ENCODE assay signal across 9 cellular contexts in the genomic region with DNA sequence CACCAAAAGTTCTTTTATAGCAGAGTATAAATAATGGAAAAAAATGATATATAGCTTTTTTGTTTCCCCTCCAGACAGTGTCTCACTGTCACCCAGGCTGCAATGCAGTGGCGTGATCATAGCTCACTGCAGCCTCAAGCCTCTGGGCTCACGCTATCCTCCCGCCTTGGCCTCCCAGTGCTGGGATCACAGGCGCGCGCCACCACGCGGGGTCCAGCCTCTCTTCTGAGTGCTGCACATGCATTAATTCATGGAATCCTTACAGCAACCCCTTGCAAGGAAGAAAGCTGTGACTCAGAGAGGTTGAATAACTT. TPM values are rescaled to one million over a fixed set of nuclear protein-coding genes. Genes with fewer than 3 reads are reported as not detected.
DNase-seq lines count a peak whose midpoint lies in the region; ATAC-seq, FAIRE-seq and TF ChIP-seq lines count a peak whose summit lies in the region.
"Had no signal": no experiment of that assay in that cellular context is flagged by ENCODE, and none has a peak within 500 bp of the region (broad histone marks: within the 10 kb centered on the region; RNA-seq: fewer than 3 reads in every experiment).

No MANE protein-coding gene starts in this region.

- H3K27me3 ChIP-seq in KMS-11 (ENCODE audit: insufficient read depth, low read depth) (no peaks in the 10 kb centered on the region), mucosa of stomach (ENCODE audit: control insufficient read depth, insufficient read depth, low read length) (no peaks in the 10 kb centered on the region)

- DNase-seq in A549 (ENCODE audit: low read depth in 1 of 2, low spot score in 1 of 2), result peak in 1 of 2 experiments; percentile 24
- DNase-seq in coronary artery (ENCODE audit: low spot score), result no peak
- no peak for DNase-seq in GDM1 (lab: John Stamatoyannopoulos, UW)
- no peak for DNase-seq in iPS-NIHi11 (ENCODE audit: low spot score)

- H3K9ac ChIP-seq in KMS-11 (peak overlapping the region; percentile 77), mucosa of stomach (ENCODE audit: low read length) (peak overlapping the region; percentile 92)

- H3K27ac ChIP-seq in A549 (peak overlapping the region; percentile 91 to 96), KMS-11 (no peak overlapping the region), coronary artery (peak overlapping the region; percentile 61 to 90)

- H3K9me3 ChIP-seq in A549, result no peaks in the 10 kb centered on the region
- H3K9me3 ChIP-seq in mucosa of stomach (ENCODE audit: control insufficient read depth, low read length), result no peaks in the 10 kb centered on the region

- H3K79me2 ChIP-seq in KMS-11 (ENCODE audit: insufficient read depth, low read depth), result no peaks in the 10 kb centered on the region

- POLR2A ChIA-PET in A549 (lab: Yijun Ruan, JAX), result interaction anchor here (0.7 to 3.2 kb wide), 15 partner anchors 8 to 396 kb away, joined by 3 to 66 read pairs (median 6); partner anchors contain the start of genes FBRS, PHKG2 and ZNF629

- H3K4me3 ChIP-seq in A549 (peak overlapping the region; percentile 74), KMS-11 (IDR thresholded peaks at IDR 0.05; ENCODE audit: insufficient read depth, low read depth, low read length) (peak overlapping the region; percentile 45), coronary artery (peak overlapping the region; percentile 79), mucosa of stomach (ENCODE audit: low read length) (peak overlapping the region; percentile 93)

- TF ChIP-seq POLR2A in A549 (IDR thresholded peaks at IDR 0.05; ENCODE audit: low read length), result no peak

- TF ChIP-seq RAD21 in A549 (conservative IDR thresholded peaks at IDR 0.05 in 1 of 2, IDR thresholded peaks at IDR 0.05 in 1 of 2), result no peak

- WGBS in A549 (ENCODE audit: missing lambda C conversion rate), result 68% methylated on average over 8 of the region's 8 CpGs

- H3K4me1 ChIP-seq in A549 (peaks cover 8% of the 10 kb centered on the region; the same call in 1 of the 3 replicates), KMS-11 (ENCODE audit: low read depth, poor library complexity, severe bottlenecking) (peaks cover 8% of the 10 kb centered on the region), mucosa of stomach (ENCODE audit: control insufficient read depth, insufficient read depth, low read length) (peaks cover 5% of the 10 kb centered on the region)

- peak overlapping the region; percentile 82 for H3K4me2 ChIP-seq in A549
- peak overlapping the region; percentile 71 for H3K4me2 ChIP-seq in KMS-11

- peak in 1 of 2 experiments; percentile 44; a peak in 4 of 6 replicates for ATAC-seq in A549
- no peak for ATAC-seq in GM21825 (IDR thresholded peaks at IDR 0.05; ENCODE audit: unreplicated experiment)
- ATAC-seq in HG03439 (IDR thresholded peaks at IDR 0.05; ENCODE audit: unreplicated experiment), result no peak

- H4K20me1 ChIP-seq in KMS-11 (ENCODE audit: insufficient read depth), result no peaks in the 10 kb centered on the region

- CTCF ChIA-PET in A549 (lab: Yijun Ruan, JAX), result interaction anchor here (0.6 to 5.6 kb wide), 13 partner anchors 9 to 100 kb away, joined by 3 to 41 read pairs (median 5); partner anchors contain the start of gene ZNF629

- H3K36me3 ChIP-seq in KMS-11 (ENCODE audit: insufficient read depth) (no peaks in the 10 kb centered on the region), mucosa of stomach (ENCODE audit: control insufficient read depth, insufficient read depth, low read length) (no peaks in the 10 kb centered on the region)

- peak overlapping the region; percentile 97 for H2AFZ ChIP-seq in KMS-11 (ENCODE audit: low read depth)

- no peak for FAIRE-seq in A549 (lab: Jason Lieb, UNC)
- FAIRE-seq: GM18507 had no signal

- TF ChIP-seq EP300 in A549 (IDR thresholded peaks at IDR 0.05), result no peak

- TF ChIP-seq CTCF in A549 (IDR thresholded peaks at IDR 0.05) (no peak), KMS-11 (conservative IDR thresholded peaks at IDR 0.05; ENCODE audit: low read depth, low read length) (no peak), coronary artery (IDR thresholded peaks at IDR 0.05) (no peak)

TF ChIP-seq in A549, 52 proteins besides CTCF, POLR2A, EP300 and RAD21:
- no peak for TF ChIP-seq ZSCAN20 (CRISPR knock-in tag; IDR thresholded peaks at IDR 0.05)
- TF ChIP-seq PHF8 (IDR thresholded peaks at IDR 0.05; ENCODE audit: borderline replicate concordance, low read depth), result no peak
- TF ChIP-seq CHD4 (IDR thresholded peaks at IDR 0.05; ENCODE audit: borderline replicate concordance), result peak; percentile 46; the same call in 1 of the 2 replicates
- TF ChIP-seq MAFK (IDR thresholded peaks at IDR 0.05; ENCODE audit: partially characterized antibody), result no peak
- TF ChIP-seq KDM5A (IDR thresholded peaks at IDR 0.05), result no peak
- TF ChIP-seq EHMT2 (IDR thresholded peaks at IDR 0.05; ENCODE audit: low read depth), result no peak
- no peak for TF ChIP-seq JUNB (IDR thresholded peaks at IDR 0.05)
- TF ChIP-seq FOSB (CRISPR knock-in tag; IDR thresholded peaks at IDR 0.05), result no peak
- no peak for TF ChIP-seq CBX8 (IDR thresholded peaks at IDR 0.05)
- TF ChIP-seq HOXA7 (CRISPR knock-in tag; IDR thresholded peaks at IDR 0.05), result no peak
- TF ChIP-seq GATA3 (IDR thresholded peaks at IDR 0.05; ENCODE audit: borderline replicate concordance), result no peak
- no peak for TF ChIP-seq ZC3H11A (IDR thresholded peaks at IDR 0.05)
- TF ChIP-seq POLR2AphosphoS2 (conservative IDR thresholded peaks at IDR 0.05; ENCODE audit: low read length), result no peak
- TF ChIP-seq CEBPB (IDR thresholded peaks at IDR 0.05), result no peak
- TF ChIP-seq FOXS1 (CRISPR knock-in tag; IDR thresholded peaks at IDR 0.05), result no peak
- peak; percentile 82; the same call in 1 of the 2 replicates for TF ChIP-seq KDM1A (IDR thresholded peaks at IDR 0.05; ENCODE audit: low read depth)
- no peak for TF ChIP-seq HOXB5 (CRISPR knock-in tag; IDR thresholded peaks at IDR 0.05)
- peak; percentile 84; the same call in 1 of the 2 replicates for TF ChIP-seq HDAC2 (IDR thresholded peaks at IDR 0.05)
- TF ChIP-seq E2F6 (IDR thresholded peaks at IDR 0.05; ENCODE audit: borderline replicate concordance, low read depth), result no peak

RNA-seq across cellular contexts. Expression of gene ZNF629, which starts 18.0 kb away (rescaled TPM):
- polyA plus RNA-seq in A549 (2011; rRNA removed), result 5.9 and 7.5 TPM in 2 replicates
- 4.3 and 6.3 TPM in 2 replicates for polyA plus RNA-seq in A549 (2012; cell fraction: cytosol; rRNA removed)
- 9.1 and 10.5 TPM in 2 replicates for polyA plus RNA-seq in A549 (2012; cell fraction: nucleus; rRNA removed)
- polyA plus RNA-seq in A549 (2017; fragmentation: RNase III; extraction: RNeasy Plus Mini Kit Qiagen cat#74134 plus additional on column Dnase treatment), result 12.3 to 13.7 TPM (median 13.6 TPM) in 3 replicates
- 10.0 and 10.1 TPM in 2 replicates for polyA minus RNA-seq in A549 (2011; rRNA and poly(A)+ RNA removed)

RNA-seq across cellular contexts. Expression of gene RNF40, which starts 42.9 kb away (rescaled TPM):
- polyA plus RNA-seq in A549 (2011; rRNA removed) (66.1 and 88.8 TPM in 2 replicates), A549 (2017; fragmentation: RNase III; extraction: RNeasy Plus Mini Kit Qiagen cat#74134 plus additional on column Dnase treatment) (63.9 to 69.9 TPM (median 66.4 TPM) in 3 replicates)
- polyA plus RNA-seq in A549 (2012; cell fraction: cytosol; rRNA removed), result 46.9 and 60.1 TPM in 2 replicates
- 85.6 and 97.4 TPM in 2 replicates for polyA plus RNA-seq in A549 (2012; cell fraction: nucleus; rRNA removed)
- 101 and 138 TPM in 2 replicates for polyA minus RNA-seq in A549 (2011; rRNA and poly(A)+ RNA removed)

RNA-seq across cellular contexts. Expression of gene CFAP119, which starts 43.2 kb away (rescaled TPM):
- polyA plus RNA-seq in A549 (2011; rRNA removed) (3.5 and 4.5 TPM in 2 replicates), A549 (2017; fragmentation: RNase III; extraction: RNeasy Plus Mini Kit Qiagen cat#74134 plus additional on column Dnase treatment) (7.7 to 9.9 TPM (median 9.5 TPM) in 3 replicates)
- 15.3 and 15.5 TPM in 2 replicates for polyA plus RNA-seq in A549 (2012; cell fraction: cytosol; rRNA removed)
- polyA plus RNA-seq in A549 (2012; cell fraction: nucleus; rRNA removed), result 68.5 and 69.5 TPM in 2 replicates
- 2.3 and 3.2 TPM in 2 replicates for polyA minus RNA-seq in A549 (2011; rRNA and poly(A)+ RNA removed)

RNA-seq across cellular contexts. Expression of gene PHKG2, which starts 56.8 kb away (rescaled TPM):
- polyA plus RNA-seq in A549 (2011; rRNA removed) (28.0 and 30.0 TPM in 2 replicates), A549 (2017; fragmentation: RNase III; extraction: RNeasy Plus Mini Kit Qiagen cat#74134 plus additional on column Dnase treatment) (37.1 to 42.0 TPM (median 37.3 TPM) in 3 replicates)
- polyA plus RNA-seq in A549 (2012; cell fraction: cytosol; rRNA removed), result 41.6 and 46.7 TPM in 2 replicates
- 198 and 211 TPM in 2 replicates for polyA plus RNA-seq in A549 (2012; cell fraction: nucleus; rRNA removed)
- polyA minus RNA-seq in A549 (2011; rRNA and poly(A)+ RNA removed), result 22.1 and 29.7 TPM in 2 replicates
